ENCODE assay signal across 8 cellular contexts in the genomic region with DNA sequence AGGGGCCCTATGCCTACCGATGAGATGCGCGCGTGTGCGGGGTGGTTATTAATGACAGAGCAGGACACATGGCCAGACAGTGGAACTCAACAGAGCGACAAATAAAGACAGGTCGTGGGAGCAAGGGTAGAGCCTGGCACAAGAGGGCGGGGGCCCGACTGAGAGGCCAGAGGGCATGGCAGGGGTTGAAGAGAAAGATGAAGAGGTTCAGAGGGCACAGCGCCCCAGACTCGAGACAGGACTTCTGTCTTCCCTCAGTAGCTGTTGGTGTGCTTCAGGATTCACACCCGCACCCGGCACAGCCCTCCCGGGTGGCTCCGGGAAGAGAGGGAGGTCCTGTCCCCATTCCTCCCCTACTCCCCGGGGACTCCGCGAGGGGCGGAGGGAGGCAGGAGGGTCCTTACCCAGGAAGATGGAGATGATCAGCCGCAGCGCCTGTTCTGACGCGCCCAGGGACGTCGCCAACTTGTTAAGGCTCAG. TPM values are rescaled to one million over a fixed set of nuclear protein-coding genes. Genes with fewer than 3 reads are reported as not detected.
DNase-seq lines count a peak whose midpoint lies in the region; ATAC-seq and TF ChIP-seq lines count a peak whose summit lies in the region.

No MANE protein-coding gene starts in this region.

- H3K27me3 ChIP-seq in OCI-LY1 (ENCODE audit: insufficient read depth, low read length) (no peaks in the 10 kb centered on the region), mucosa of stomach (ENCODE audit: control insufficient read depth, insufficient read depth, low read length) (no peaks in the 10 kb centered on the region)

- peak overlapping the region; percentile 90 for H3K27ac Mint-ChIP-seq in activated CD8-positive, alpha-beta memory T cell treated with anti-CD3 and anti-CD28 coated beads, Interleukin-2, amount 10 ng/mL, durations not matched to agents 7 days and 5 days
- H3K27ac Mint-ChIP-seq in dendritic cell treated with granulocyte-macrophage colony-stimulating factor and Interleukin-4, amounts not matched to agents 40 ng/mL and 50 ng/mL, for 4 days, result peak overlapping the region; percentile 80

- peaks cover 13% of the 10 kb centered on the region for H3K36me3 Mint-ChIP-seq in activated CD8-positive, alpha-beta memory T cell treated with anti-CD3 and anti-CD28 coated beads, Interleukin-2, amount 10 ng/mL, durations not matched to agents 7 days and 5 days
- peaks cover 38% of the 10 kb centered on the region for H3K36me3 Mint-ChIP-seq in dendritic cell treated with granulocyte-macrophage colony-stimulating factor and Interleukin-4, amounts not matched to agents 40 ng/mL and 50 ng/mL, for 4 days (ENCODE audit: low read depth)

- H3K79me2 ChIP-seq in OCI-LY1 (ENCODE audit: insufficient read depth, low read length), result peaks cover 7% of the 10 kb centered on the region

- H3K4me2 ChIP-seq in OCI-LY1 (ENCODE audit: low read length), result peak overlapping the region; percentile 74

- H3K9me3 Mint-ChIP-seq in activated CD8-positive, alpha-beta memory T cell treated with anti-CD3 and anti-CD28 coated beads, Interleukin-2, amount 10 ng/mL, durations not matched to agents 7 days and 5 days (ENCODE audit: low read depth), result no peaks in the 10 kb centered on the region
- no peaks in the 10 kb centered on the region for H3K9me3 Mint-ChIP-seq in dendritic cell treated with granulocyte-macrophage colony-stimulating factor and Interleukin-4, amounts not matched to agents 40 ng/mL and 50 ng/mL, for 4 days

- H3K27ac ChIP-seq in OCI-LY1 (ENCODE audit: low read depth, low read length, poor library complexity, severe bottlenecking), result peak overlapping the region; percentile 82

- no peaks in the 10 kb centered on the region; the same call in 1 of the 2 replicates for H3K36me3 ChIP-seq in OCI-LY1 (ENCODE audit: insufficient read depth, low read length)
- no peaks in the 10 kb centered on the region for H3K36me3 ChIP-seq in mucosa of stomach (ENCODE audit: control insufficient read depth, insufficient read depth, low read length)

- intact Hi-C loops in dendritic cell treated with granulocyte-macrophage colony-stimulating factor and Interleukin-4, amounts not matched to agents 40 ng/mL and 50 ng/mL, for 4 days (cut with micrococcal nuclease), result loop anchor here (1.0 to 2.0 kb wide), 3 partner anchors 13 to 53 kb away; a partner anchor contains a TSS

- no peak for DNase-seq in activated CD8-positive, alpha-beta memory T cell treated with anti-CD3 and anti-CD28 coated beads, Interleukin-2, amount 10 ng/mL, durations not matched to agents 7 days and 5 days
- no peak for DNase-seq in activated CD8-positive, alpha-beta memory T cell treated with anti-CD3 and anti-CD28 coated beads, Interleukin-2, amount 50 U/mL, for 4 hours
- DNase-seq in AG20443 (ENCODE audit: low spot score) (no peak), GOT3 (lab: John Stamatoyannopoulos, UW) (no peak)

- peaks cover 28% of the 10 kb centered on the region for H3K4me1 Mint-ChIP-seq in activated CD8-positive, alpha-beta memory T cell treated with anti-CD3 and anti-CD28 coated beads, Interleukin-2, amount 10 ng/mL, durations not matched to agents 7 days and 5 days
- H3K4me1 Mint-ChIP-seq in dendritic cell treated with granulocyte-macrophage colony-stimulating factor and Interleukin-4, amounts not matched to agents 40 ng/mL and 50 ng/mL, for 4 days (ENCODE audit: low read depth), result peaks cover 50% of the 10 kb centered on the region

- ATAC-seq in activated CD8-positive, alpha-beta memory T cell treated with anti-CD3 and anti-CD28 coated beads, Interleukin-2, amount 10 ng/mL, durations not matched to agents 7 days and 5 days, result no peak
- peak; percentile 19 for ATAC-seq in HG02840 (IDR thresholded peaks at IDR 0.05; ENCODE audit: low FRiP score, unreplicated experiment)

- H3K27me3 Mint-ChIP-seq in activated CD8-positive, alpha-beta memory T cell treated with anti-CD3 and anti-CD28 coated beads, Interleukin-2, amount 10 ng/mL, durations not matched to agents 7 days and 5 days, result no peaks in the 10 kb centered on the region
- no peaks in the 10 kb centered on the region for H3K27me3 Mint-ChIP-seq in dendritic cell treated with granulocyte-macrophage colony-stimulating factor and Interleukin-4, amounts not matched to agents 40 ng/mL and 50 ng/mL, for 4 days

- H3K4me3 ChIP-seq in OCI-LY1 (ENCODE audit: low read depth, low read length, poor library complexity, severe bottlenecking) (peak overlapping the region; percentile 72), mucosa of stomach (ENCODE audit: low read length) (peak overlapping the region; percentile 92)

- no peaks in the 10 kb centered on the region for H3K9me3 ChIP-seq in OCI-LY1 (ENCODE audit: low read length)
- H3K9me3 ChIP-seq in mucosa of stomach (ENCODE audit: control insufficient read depth, low read length), result no peaks in the 10 kb centered on the region

- no peak for TF ChIP-seq CTCF in OCI-LY1 (IDR thresholded peaks at IDR 0.05; ENCODE audit: low read length)

- H3K4me1 ChIP-seq in OCI-LY1 (ENCODE audit: insufficient read depth, low read length, severe bottlenecking) (peaks cover 27% of the 10 kb centered on the region), mucosa of stomach (ENCODE audit: control insufficient read depth, insufficient read depth, low read length) (peaks cover 29% of the 10 kb centered on the region)

- peak overlapping the region; percentile 93 for H3K4me3 Mint-ChIP-seq in activated CD8-positive, alpha-beta memory T cell treated with anti-CD3 and anti-CD28 coated beads, Interleukin-2, amount 10 ng/mL, durations not matched to agents 7 days and 5 days
- peak overlapping the region; percentile 99 for H3K4me3 Mint-ChIP-seq in dendritic cell treated with granulocyte-macrophage colony-stimulating factor and Interleukin-4, amounts not matched to agents 40 ng/mL and 50 ng/mL, for 4 days

- CTCF ChIA-PET in activated CD8-positive, alpha-beta memory T cell treated with anti-CD3 and anti-CD28 coated beads, Interleukin-2, amount 10 ng/mL, durations not matched to agents 7 days and 5 days (lab: Charles Lee), result interaction anchor here (0.6 to 3.7 kb wide), 29 partner anchors 8 to 166 kb away, joined by 3 to 31 read pairs (median 5); a partner anchor contains a TSS

- H3K9ac ChIP-seq in OCI-LY1 (ENCODE audit: low read length), result peak overlapping the region; percentile 82
- H3K9ac ChIP-seq in mucosa of stomach (ENCODE audit: low read length), result peak overlapping the region; percentile 81

- no peaks in the 10 kb centered on the region for H3F3A ChIP-seq in OCI-LY1 (ENCODE audit: insufficient read depth, low read length)

- H3K9me2 ChIP-seq in OCI-LY1 (ENCODE audit: low read depth, low read length), result no peaks in the 10 kb centered on the region

- H2AFZ ChIP-seq in OCI-LY1 (ENCODE audit: low read length), result no peak overlapping the region

- no peaks in the 10 kb centered on the region for H4K20me1 ChIP-seq in OCI-LY1 (ENCODE audit: insufficient read depth, low read length)

RNA-seq across cellular contexts. Expression of a gene that starts 0.4 kb away (rescaled TPM):
- total RNA-seq in activated CD8-positive, alpha-beta memory T cell treated with anti-CD3 and anti-CD28 coated beads, Interleukin-2, amount 10 ng/mL, durations not matched to agents 7 days and 5 days, result 10 to 100 TPM; 29.3 to 32.0 TPM

RNA-seq across cellular contexts. Expression of a gene that starts 42.6 kb away (rescaled TPM):
- 1 to 10 TPM; 1.6 to 2.5 TPM for total RNA-seq in activated CD8-positive, alpha-beta memory T cell treated with anti-CD3 and anti-CD28 coated beads, Interleukin-2, amount 10 ng/mL, durations not matched to agents 7 days and 5 days

RNA-seq across cellular contexts. Expression of a gene that starts 47.2 kb away (rescaled TPM):
- 10 to 100 TPM; 59.9 to 69.5 TPM for total RNA-seq in activated CD8-positive, alpha-beta memory T cell treated with anti-CD3 and anti-CD28 coated beads, Interleukin-2, amount 10 ng/mL, durations not matched to agents 7 days and 5 days

RNA-seq across cellular contexts. Expression of a gene that starts 47.4 kb away (rescaled TPM):
- 100 to 1,000 TPM; 211 to 271 TPM for total RNA-seq in activated CD8-positive, alpha-beta memory T cell treated with anti-CD3 and anti-CD28 coated beads, Interleukin-2, amount 10 ng/mL, durations not matched to agents 7 days and 5 days
